Comparison of ENCODE assay signal across 1 cellular context in the genomic region with DNA sequence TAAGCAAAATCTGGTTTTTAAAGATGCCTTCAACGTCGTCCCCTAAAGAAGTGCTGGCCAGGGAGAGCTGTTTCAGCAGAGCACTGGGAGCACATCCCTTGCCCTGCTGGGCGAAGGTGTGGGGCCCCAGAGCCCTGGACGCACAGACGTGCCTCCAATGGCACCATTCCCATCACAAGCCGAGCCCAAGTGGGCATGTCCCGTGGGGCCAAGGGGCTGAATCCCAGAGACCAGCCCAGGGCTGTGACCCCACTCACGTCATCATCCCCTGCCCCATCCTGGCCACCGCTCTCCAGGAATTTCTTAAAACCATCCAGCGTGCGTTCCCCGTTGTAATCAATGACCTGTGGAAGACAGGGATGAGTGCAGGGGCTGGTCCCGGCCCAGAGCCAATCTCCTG.
A peak's percentile ranks its signal among the peaks of the same experiment; 100 is the strongest.
TF ChIP-seq lines count a peak whose summit lies in the region.

No MANE protein-coding gene starts in this region.

TF ChIP-seq in K562, 482 proteins besides CTCF, POLR2A, EP300 and RAD21:
- TF ChIP-seq RB1 (IDR thresholded peaks at IDR 0.05; ENCODE audit: low read depth) (no peak), ZNF695 (CRISPR knock-in tag; IDR thresholded peaks at IDR 0.05) (no peak), POLR2G (IDR thresholded peaks at IDR 0.05; ENCODE audit: low read depth, low read length) (peak; percentile 69), MLX (CRISPR knock-in tag; conservative IDR thresholded peaks at IDR 0.05) (no peak), RBFOX2 (IDR thresholded peaks at IDR 0.05; ENCODE audit: low read depth, low read length) (peak; percentile 41), XRCC4 (IDR thresholded peaks at IDR 0.05; ENCODE audit: extremely low read depth, insufficient read depth, insufficient read length) (no peak), CBFA2T2 (conservative IDR thresholded peaks at IDR 0.05) (no peak), TRIM28 (IDR thresholded peaks at IDR 0.05) (no peak)
- TF ChIP-seq, protein P1, sequence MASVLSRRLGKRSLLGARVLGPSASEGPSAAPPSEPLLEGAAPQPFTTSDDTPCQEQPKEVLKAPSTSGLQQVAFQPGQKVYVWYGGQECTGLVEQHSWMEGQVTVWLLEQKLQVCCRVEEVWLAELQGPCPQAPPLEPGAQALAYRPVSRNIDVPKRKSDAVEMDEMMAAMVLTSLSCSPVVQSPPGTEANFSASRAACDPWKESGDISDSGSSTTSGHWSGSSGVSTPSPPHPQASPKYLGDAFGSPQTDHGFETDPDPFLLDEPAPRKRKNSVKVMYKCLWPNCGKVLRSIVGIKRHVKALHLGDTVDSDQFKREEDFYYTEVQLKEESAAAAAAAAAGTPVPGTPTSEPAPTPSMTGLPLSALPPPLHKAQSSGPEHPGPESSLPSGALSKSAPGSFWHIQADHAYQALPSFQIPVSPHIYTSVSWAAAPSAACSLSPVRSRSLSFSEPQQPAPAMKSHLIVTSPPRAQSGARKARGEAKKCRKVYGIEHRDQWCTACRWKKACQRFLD (CRISPR knock-in tag; IDR thresholded peaks at IDR 0.05): no peak
- TF ChIP-seq, protein P2, sequence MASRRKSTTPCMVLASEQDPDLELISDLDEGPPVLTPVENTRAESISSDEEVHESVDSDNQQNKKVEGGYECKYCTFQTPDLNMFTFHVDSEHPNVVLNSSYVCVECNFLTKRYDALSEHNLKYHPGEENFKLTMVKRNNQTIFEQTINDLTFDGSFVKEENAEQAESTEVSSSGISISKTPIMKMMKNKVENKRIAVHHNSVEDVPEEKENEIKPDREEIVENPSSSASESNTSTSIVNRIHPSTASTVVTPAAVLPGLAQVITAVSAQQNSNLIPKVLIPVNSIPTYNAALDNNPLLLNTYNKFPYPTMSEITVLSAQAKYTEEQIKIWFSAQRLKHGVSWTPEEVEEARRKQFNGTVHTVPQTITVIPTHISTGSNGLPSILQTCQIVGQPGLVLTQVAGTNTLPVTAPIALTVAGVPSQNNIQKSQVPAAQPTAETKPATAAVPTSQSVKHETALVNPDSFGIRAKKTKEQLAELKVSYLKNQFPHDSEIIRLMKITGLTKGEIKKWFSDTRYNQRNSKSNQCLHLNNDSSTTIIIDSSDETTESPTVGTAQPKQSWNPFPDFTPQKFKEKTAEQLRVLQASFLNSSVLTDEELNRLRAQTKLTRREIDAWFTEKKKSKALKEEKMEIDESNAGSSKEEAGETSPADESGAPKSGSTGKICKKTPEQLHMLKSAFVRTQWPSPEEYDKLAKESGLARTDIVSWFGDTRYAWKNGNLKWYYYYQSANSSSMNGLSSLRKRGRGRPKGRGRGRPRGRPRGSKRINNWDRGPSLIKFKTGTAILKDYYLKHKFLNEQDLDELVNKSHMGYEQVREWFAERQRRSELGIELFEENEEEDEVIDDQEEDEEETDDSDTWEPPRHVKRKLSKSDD (conservative IDR thresholded peaks at IDR 0.05; ENCODE audit: low read length): no peak
- TF ChIP-seq, protein P3, sequence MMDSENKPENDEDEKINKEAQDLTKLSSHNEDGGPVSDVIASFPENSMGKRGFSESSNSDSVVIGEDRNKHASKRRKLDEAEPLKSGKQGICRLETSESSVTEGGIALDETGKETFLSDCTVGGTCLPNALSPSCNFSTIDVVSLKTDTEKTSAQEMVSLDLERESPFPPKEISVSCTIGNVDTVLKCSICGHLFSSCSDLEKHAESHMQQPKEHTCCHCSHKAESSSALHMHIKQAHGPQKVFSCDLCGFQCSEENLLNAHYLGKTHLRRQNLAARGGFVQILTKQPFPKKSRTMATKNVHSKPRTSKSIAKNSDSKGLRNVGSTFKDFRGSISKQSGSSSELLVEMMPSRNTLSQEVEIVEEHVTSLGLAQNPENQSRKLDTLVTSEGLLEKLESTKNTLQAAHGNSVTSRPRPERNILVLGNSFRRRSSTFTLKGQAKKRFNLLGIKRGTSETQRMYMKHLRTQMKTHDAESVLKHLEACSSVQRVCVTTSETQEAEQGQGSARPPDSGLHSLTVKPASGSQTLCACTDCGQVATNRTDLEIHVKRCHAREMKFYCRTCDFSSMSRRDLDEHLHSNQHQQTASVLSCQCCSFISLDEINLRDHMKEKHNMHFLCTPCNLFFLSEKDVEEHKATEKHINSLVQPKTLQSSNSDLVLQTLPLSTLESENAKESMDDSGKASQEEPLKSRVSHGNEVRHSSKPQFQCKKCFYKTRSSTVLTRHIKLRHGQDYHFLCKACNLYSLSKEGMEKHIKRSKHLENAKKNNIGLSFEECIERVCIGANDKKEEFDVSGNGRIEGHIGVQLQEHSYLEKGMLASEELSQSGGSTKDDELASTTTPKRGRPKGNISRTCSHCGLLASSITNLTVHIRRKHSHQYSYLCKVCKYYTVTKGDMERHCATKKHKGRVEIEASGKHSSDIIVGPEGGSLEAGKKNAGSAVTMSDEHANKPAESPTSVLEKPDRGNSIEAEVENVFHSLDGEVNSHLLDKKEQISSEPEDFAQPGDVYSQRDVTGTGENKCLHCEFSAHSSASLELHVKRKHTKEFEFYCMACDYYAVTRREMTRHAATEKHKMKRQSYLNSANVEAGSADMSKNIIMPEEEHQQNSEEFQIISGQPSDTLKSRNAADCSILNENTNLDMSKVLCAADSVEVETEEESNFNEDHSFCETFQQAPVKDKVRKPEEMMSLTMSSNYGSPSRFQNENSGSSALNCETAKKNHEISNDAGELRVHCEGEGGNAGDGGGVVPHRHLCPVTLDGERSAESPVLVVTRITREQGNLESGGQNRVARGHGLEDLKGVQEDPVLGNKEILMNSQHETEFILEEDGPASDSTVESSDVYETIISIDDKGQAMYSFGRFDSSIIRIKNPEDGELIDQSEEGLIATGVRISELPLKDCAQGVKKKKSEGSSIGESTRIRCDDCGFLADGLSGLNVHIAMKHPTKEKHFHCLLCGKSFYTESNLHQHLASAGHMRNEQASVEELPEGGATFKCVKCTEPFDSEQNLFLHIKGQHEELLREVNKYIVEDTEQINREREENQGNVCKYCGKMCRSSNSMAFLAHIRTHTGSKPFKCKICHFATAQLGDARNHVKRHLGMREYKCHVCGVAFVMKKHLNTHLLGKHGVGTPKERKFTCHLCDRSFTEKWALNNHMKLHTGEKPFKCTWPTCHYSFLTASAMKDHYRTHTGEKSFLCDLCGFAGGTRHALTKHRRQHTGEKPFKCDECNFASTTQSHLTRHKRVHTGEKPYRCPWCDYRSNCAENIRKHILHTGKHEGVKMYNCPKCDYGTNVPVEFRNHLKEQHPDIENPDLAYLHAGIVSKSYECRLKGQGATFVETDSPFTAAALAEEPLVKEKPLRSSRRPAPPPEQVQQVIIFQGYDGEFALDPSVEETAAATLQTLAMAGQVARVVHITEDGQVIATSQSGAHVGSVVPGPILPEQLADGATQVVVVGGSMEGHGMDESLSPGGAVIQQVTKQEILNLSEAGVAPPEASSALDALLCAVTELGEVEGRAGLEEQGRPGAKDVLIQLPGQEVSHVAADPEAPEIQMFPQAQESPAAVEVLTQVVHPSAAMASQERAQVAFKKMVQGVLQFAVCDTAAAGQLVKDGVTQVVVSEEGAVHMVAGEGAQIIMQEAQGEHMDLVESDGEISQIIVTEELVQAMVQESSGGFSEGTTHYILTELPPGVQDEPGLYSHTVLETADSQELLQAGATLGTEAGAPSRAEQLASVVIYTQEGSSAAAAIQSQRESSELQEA (IDR thresholded peaks at IDR 0.05; ENCODE audit: low read depth): no peak
